9 cellular contexts compared by ENCODE assay signal in the genomic region with DNA sequence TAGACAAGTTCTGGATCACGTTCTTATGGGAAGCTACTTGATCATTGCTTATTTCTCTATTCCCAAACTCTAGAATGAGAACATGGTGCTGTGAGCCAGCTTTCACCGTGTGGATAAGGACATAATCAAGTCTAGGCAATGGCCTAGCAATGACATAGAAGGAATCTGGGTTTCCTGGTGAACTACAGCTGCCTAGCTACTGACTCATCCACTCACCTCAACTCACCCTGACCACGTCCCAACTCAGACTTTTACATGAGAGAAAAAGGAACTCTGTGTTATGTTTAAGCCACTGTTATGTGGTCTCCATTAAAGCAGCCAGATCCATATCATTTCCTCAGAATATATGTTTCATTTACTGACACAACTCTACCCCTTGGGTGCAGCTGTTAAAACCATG. TPM values are rescaled to one million over a fixed set of nuclear protein-coding genes. Genes with fewer than 3 reads are reported as not detected.
A peak's percentile ranks its signal among the peaks of the same experiment; 100 is the strongest.
DNase-seq lines count a peak whose midpoint lies in the region; ATAC-seq, FAIRE-seq and TF ChIP-seq lines count a peak whose summit lies in the region.
"Had no signal": no experiment of that assay in that cellular context is flagged by ENCODE, and none has a peak within 500 bp of the region (broad histone marks: within the 10 kb centered on the region; RNA-seq: fewer than 3 reads in every experiment).

No MANE protein-coding gene starts in this region.

- H3K4me3 ChIP-seq in endothelial cell of umbilical vein (replicated peaks in 1 of 3; ENCODE audit: insufficient read depth in 1 of 3, low read depth in 1 of 3, low read length in 3 of 3): no peak overlapping the region
- H3K4me3 ChIP-seq in retinal pigment epithelial cell (ENCODE audit: low read length): no peak overlapping the region

- no peak overlapping the region for H2AFZ ChIP-seq in endothelial cell of umbilical vein (ENCODE audit: low read depth, low read length)

- no peaks in the 10 kb centered on the region for H3K27me3 ChIP-seq in endothelial cell of umbilical vein (ENCODE audit: control insufficient read depth in 2 of 2, insufficient read depth in 2 of 2, low read length in 2 of 2)

- H3K9me3 ChIP-seq in endothelial cell of umbilical vein (replicated peaks; ENCODE audit: control insufficient read depth, insufficient read depth, low read length): no peaks in the 10 kb centered on the region

- no peak overlapping the region for H3K27ac Mint-ChIP-seq in immature natural killer cell
- H3K27ac Mint-ChIP-seq: activated CD4-positive, alpha-beta memory T cell treated with anti-CD3 and anti-CD28 coated beads for 36 hours had no signal

- TF ChIP-seq POLR2A in endothelial cell of umbilical vein (IDR thresholded peaks at IDR 0.05; ENCODE audit: low read depth, low read length) (no peak), erythroblast (IDR thresholded peaks at IDR 0.05; ENCODE audit: low read length) (no peak)

- intact Hi-C loops in endothelial cell of umbilical vein (cut with micrococcal nuclease): no loop called here

- no peaks in the 10 kb centered on the region for H4K20me1 ChIP-seq in endothelial cell of umbilical vein (replicated peaks; ENCODE audit: control insufficient read depth, extremely low read depth, insufficient read depth, low read length)

- no peaks in the 10 kb centered on the region for H3K36me3 ChIP-seq in endothelial cell of umbilical vein (ENCODE audit: control insufficient read depth in 2 of 2, extremely low read depth in 1 of 2, insufficient read depth in 2 of 2, low read length in 2 of 2)

- CTCF ChIA-PET in endothelial cell of umbilical vein (lab: Charles Lee): interaction anchor here (0.8 to 2.4 kb wide), 6 partner anchors 9 to 208 kb away, joined by 3 to 8 read pairs (median 3); partner anchors contain the start of gene MET

- dilution Hi-C loops in endothelial cell of umbilical vein (cut with MboI; ENCODE audit: extremely low pct_ligation_motif_present, low sequenced_read_pairs): no loop called here

- peaks cover 0 to 5% (median 4%) of the 10 kb centered on the region in 3 donors for H3K27me3 Mint-ChIP-seq in immature natural killer cell (ENCODE audit: low read depth in 3 of 3)

- H3K9me3 Mint-ChIP-seq in immature natural killer cell: peaks cover 0 to 4% (median 0%) of the 10 kb centered on the region in 6 donors
- H3K9me3 Mint-ChIP-seq: activated CD4-positive, alpha-beta memory T cell treated with anti-CD3 and anti-CD28 coated beads for 36 hours had no signal

- H3K4me1 ChIP-seq in endothelial cell of umbilical vein (ENCODE audit: control insufficient read depth, extremely low read depth, insufficient read depth, low read length): no peaks in the 10 kb centered on the region

- H3K4me1 Mint-ChIP-seq in immature natural killer cell: no peaks in the 10 kb centered on the region

- DNase-seq in LoVo (ENCODE audit: low spot score) (peak; percentile 83), endothelial cell of umbilical vein (ENCODE audit: low read depth, low spot score) (no peak), retinal pigment epithelial cell (ENCODE audit: low read depth) (peak; percentile 48), immature natural killer cell (no peak), GF-D8 (lab: John Stamatoyannopoulos, UW) (no peak), erythroblast (lab: John Stamatoyannopoulos, UW) (no peak), SHP77 treated with DMSO at 0.1 percent for 48 hours (lab: John Stamatoyannopoulos, UW) (no peak)
- DNase-seq: activated CD4-positive, alpha-beta memory T cell treated with anti-CD3 and anti-CD28 coated beads for 36 hours had no signal

- H3K4me3 Mint-ChIP-seq in immature natural killer cell: no peak overlapping the region
- H3K4me3 Mint-ChIP-seq: activated CD4-positive, alpha-beta memory T cell treated with anti-CD3 and anti-CD28 coated beads for 36 hours had no signal

- BruUV-seq in endothelial cell of umbilical vein (replicated peaks; lab: Mats Ljungman, UMichigan): no TSS peak

- ATAC-seq in GM18520 (IDR thresholded peaks at IDR 0.05; ENCODE audit: unreplicated experiment): peak; percentile 55

- POLR2A ChIA-PET in endothelial cell of umbilical vein (lab: Charles Lee): no interaction called here

- H3K27ac ChIP-seq in endothelial cell of umbilical vein (ENCODE audit: insufficient read depth, low read depth, low read length): no peak overlapping the region

- H3K9ac ChIP-seq in endothelial cell of umbilical vein (replicated peaks; ENCODE audit: extremely low read depth, insufficient read depth, low read length): no peak overlapping the region

- no peak overlapping the region for H3K4me2 ChIP-seq in endothelial cell of umbilical vein (ENCODE audit: insufficient read depth, low read length)

- H3K9me1 ChIP-seq in endothelial cell of umbilical vein (replicated peaks; ENCODE audit: control insufficient read depth, extremely low read depth, insufficient read depth, low read length): no peaks in the 10 kb centered on the region

- no peaks in the 10 kb centered on the region for H3K36me3 Mint-ChIP-seq in immature natural killer cell
- H3K36me3 Mint-ChIP-seq: activated CD4-positive, alpha-beta memory T cell treated with anti-CD3 and anti-CD28 coated beads for 36 hours had no signal

- FAIRE-seq in endothelial cell of umbilical vein (lab: Jason Lieb, UNC): peak; percentile 55

- no peaks in the 10 kb centered on the region for H3K79me2 ChIP-seq in endothelial cell of umbilical vein (ENCODE audit: control insufficient read depth, insufficient read depth, low read length)

- no peak for TF ChIP-seq CTCF in endothelial cell of umbilical vein (IDR thresholded peaks at IDR 0.05; ENCODE audit: extremely low read depth in 1 of 2, insufficient read depth in 1 of 2, low read depth in 1 of 2, low read length in 2 of 2)
- TF ChIP-seq CTCF in retinal pigment epithelial cell (conservative IDR thresholded peaks at IDR 0.05; ENCODE audit: low read depth, low read length): no peak

TF ChIP-seq in endothelial cell of umbilical vein, 7 proteins besides CTCF, POLR2A, EP300 and RAD21:
- no peak for TF ChIP-seq GATA2 (IDR thresholded peaks at IDR 0.05; ENCODE audit: insufficient read depth, insufficient read length, low read depth, low read length)
- TF ChIP-seq FOS (IDR thresholded peaks at IDR 0.05; ENCODE audit: borderline replicate concordance, insufficient read depth, low read length): peak; percentile 56

RNA-seq across cellular contexts. Expression of gene MET, which starts 18.8 kb away (rescaled TPM):
- total RNA-seq in endothelial cell of umbilical vein: 44.5 and 52.0 TPM in 2 replicates
- 17.3 and 21.1 TPM in 2 replicates for polyA plus RNA-seq in endothelial cell of umbilical vein
- polyA plus RNA-seq in endothelial cell of umbilical vein (2011; cell fraction: cytosol; rRNA removed): 14.8 and 15.4 TPM in 2 replicates
- polyA plus RNA-seq in endothelial cell of umbilical vein (2011; cell fraction: nucleus; rRNA removed): 22.6 and 27.7 TPM in 2 replicates
- 25.9 and 41.7 TPM in 2 replicates for polyA plus RNA-seq in endothelial cell of umbilical vein (2012)
- 124 and 136 TPM in 2 replicates for polyA minus RNA-seq in endothelial cell of umbilical vein
- polyA minus RNA-seq in endothelial cell of umbilical vein (2011; cell fraction: cytosol; rRNA and poly(A)+ RNA removed): 60.3 TPM
- 95.6 and 142 TPM in 2 replicates for polyA minus RNA-seq in endothelial cell of umbilical vein (2011; cell fraction: nucleus; rRNA and poly(A)+ RNA removed)
- not detected for polyA plus RNA-seq in immature natural killer cell

Comparison
In these comparisons a context has a peak if more than half of its experiments do, and no peak if none do; other contexts are left out.
1. DNase-seq: peak in LoVo (single experiment) and retinal pigment epithelial cell (single experiment); none in endothelial cell of umbilical vein (single experiment), immature natural killer cell (0 of 3), GF-D8 (single experiment), erythroblast (0 of 2) and SHP77 treated with DMSO at 0.1 percent for 48 hours (single experiment).
2. RNA of gene MET, which starts 18.8 kb away (polyA plus RNA-seq): 14.8 to 41.7 TPM in endothelial cell of umbilical vein; not detected in immature natural killer cell; every median in the first group is over 10 times any median in the second.